Comparison of ENCODE assay signal across 1 cellular context in the genomic region with DNA sequence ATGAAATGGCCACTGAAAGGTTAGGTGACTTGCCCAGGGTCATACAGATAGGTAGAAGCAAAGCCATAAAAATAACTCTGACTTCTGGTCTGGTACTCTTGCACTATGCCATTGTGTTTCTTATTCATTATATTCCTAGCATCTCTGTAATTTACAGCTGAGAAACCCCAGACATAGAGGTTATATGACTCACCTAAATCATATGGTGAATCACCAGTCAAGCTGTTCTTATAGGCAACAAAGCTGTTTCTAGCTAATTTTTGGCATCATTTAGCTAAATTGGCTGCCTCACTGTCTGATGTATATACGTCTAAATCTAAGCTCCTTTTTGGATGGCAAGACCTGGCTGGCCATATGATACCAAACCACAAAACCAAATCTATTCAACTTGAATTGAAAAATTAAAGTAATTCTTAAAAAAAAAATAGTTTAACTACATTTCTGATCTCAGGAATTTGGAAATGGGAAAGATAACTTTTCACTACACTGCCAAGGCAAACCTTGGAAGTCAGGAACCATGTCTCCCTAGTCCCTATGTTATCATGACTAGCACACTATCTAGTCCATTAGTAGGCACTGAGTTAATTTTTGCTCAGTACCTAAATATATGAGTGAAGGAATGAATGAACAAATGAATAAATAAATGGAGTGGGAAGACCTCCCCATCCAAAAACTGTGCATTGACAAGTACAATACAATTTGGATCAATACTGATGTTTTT.
A peak's percentile ranks its signal among the peaks of the same experiment; 100 is the strongest.
TF ChIP-seq lines count a peak whose summit lies in the region.

No MANE protein-coding gene starts in this region.

TF ChIP-seq in SK-N-SH, 30 proteins besides CTCF, POLR2A, EP300 and RAD21 (continued from another document):
- no peak for TF ChIP-seq RFX5 (IDR thresholded peaks at IDR 0.05; ENCODE audit: low read length)
- TF ChIP-seq, protein P1, sequence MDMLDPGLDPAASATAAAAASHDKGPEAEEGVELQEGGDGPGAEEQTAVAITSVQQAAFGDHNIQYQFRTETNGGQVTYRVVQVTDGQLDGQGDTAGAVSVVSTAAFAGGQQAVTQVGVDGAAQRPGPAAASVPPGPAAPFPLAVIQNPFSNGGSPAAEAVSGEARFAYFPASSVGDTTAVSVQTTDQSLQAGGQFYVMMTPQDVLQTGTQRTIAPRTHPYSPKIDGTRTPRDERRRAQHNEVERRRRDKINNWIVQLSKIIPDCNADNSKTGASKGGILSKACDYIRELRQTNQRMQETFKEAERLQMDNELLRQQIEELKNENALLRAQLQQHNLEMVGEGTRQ (IDR thresholded peaks at IDR 0.05; ENCODE audit: borderline replicate concordance, low read depth, low read length) = no peak
- peak; percentile 90 for TF ChIP-seq FOSL2 (IDR thresholded peaks at IDR 0.05; ENCODE audit: borderline replicate concordance, low read depth)
- TF ChIP-seq GABPA (IDR thresholded peaks at IDR 0.05; ENCODE audit: low read depth) = no peak
- no peak for TF ChIP-seq YY1 (IDR thresholded peaks at IDR 0.05; ENCODE audit: low read depth)
- no peak for TF ChIP-seq NRF1 (IDR thresholded peaks at IDR 0.05; ENCODE audit: low read depth, low read length)
- TF ChIP-seq FOXM1 (IDR thresholded peaks at IDR 0.05; ENCODE audit: low read depth) = no peak
- TF ChIP-seq FOXJ3 (CRISPR knock-in tag; IDR thresholded peaks at IDR 0.05) = no peak
- no peak for TF ChIP-seq TAF1 (IDR thresholded peaks at IDR 0.05; ENCODE audit: borderline replicate concordance, low read depth, low read length)
- TF ChIP-seq MAX (IDR thresholded peaks at IDR 0.05; ENCODE audit: low read depth) = no peak
- TF ChIP-seq JUND (IDR thresholded peaks at IDR 0.05) = peak; percentile 85
